16 cellular contexts compared by ENCODE assay signal in the genomic region with DNA sequence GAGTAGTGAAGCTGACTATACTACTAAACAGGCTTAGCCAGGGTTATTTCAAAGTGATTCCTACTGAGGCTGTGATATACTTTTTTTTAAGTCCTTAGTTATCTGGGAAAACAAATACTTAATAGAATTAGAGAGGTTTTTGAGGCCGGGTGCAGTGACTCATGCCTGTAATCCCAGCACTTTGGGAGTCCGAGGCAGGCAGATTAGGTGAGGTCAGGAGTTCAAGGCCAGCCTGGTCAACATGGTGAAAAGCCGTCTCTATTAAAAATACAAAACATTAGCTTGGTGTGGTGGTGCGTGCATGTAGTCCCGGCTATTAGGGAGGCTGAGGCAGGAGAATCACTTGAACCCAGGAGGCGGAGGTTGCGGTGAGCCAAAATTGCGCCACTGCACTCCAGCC. TPM values are rescaled to one million over a fixed set of nuclear protein-coding genes. Genes with fewer than 3 reads are reported as not detected.
DNase-seq lines count a peak whose midpoint lies in the region; ATAC-seq and TF ChIP-seq lines count a peak whose summit lies in the region.
"Had no signal": no experiment of that assay in that cellular context is flagged by ENCODE, and none has a peak within 500 bp of the region (broad histone marks: within the 10 kb centered on the region; RNA-seq: fewer than 3 reads in every experiment).

No MANE protein-coding gene starts in this region.

- peak overlapping the region in 2 of 3 donors; percentile 30 to 59 for H3K27ac ChIP-seq in thyroid gland
- H3K27ac ChIP-seq: A549, C4-2B had no signal

- intact Hi-C loops in thyroid gland (cut with DNase I), result no loop called here

- H3K27me3 Mint-ChIP-seq in nephron progenitor cell (ENCODE audit: low read depth, poor library complexity), result no peaks in the 10 kb centered on the region
- H3K27me3 Mint-ChIP-seq in stimulated activated memory B cell treated with anti-CD40 and anti-IgM and Interleukin-4, amounts not matched to agents 10 μg/mL and 1 μg/mL and 100 μg/mL, for 72 hours, result peaks cover 21% of the 10 kb centered on the region

- H3K27me3 ChIP-seq in thyroid gland, result no peaks in the 10 kb centered on the region
- H3K27me3 ChIP-seq: BE2C had no signal

- H3K4me3 ChIP-seq in thyroid gland (replicated peaks in 1 of 3), result no peak overlapping the region
- H3K4me3 ChIP-seq: A549, GM12878, GM23338 had no signal

- TF ChIP-seq CTCF in nephron progenitor cell (IDR thresholded peaks at IDR 0.05) (no peak), thyroid gland (IDR thresholded peaks at IDR 0.05) (no peak)

- H3K36me3 ChIP-seq in thyroid gland, result no peaks in the 10 kb centered on the region
- H3K36me3 ChIP-seq: BE2C had no signal

- no peak for ATAC-seq in HG02763 (IDR thresholded peaks at IDR 0.05; ENCODE audit: unreplicated experiment)
- ATAC-seq in stimulated activated memory B cell treated with anti-CD40 and anti-IgM and Interleukin-4, amounts not matched to agents 10 μg/mL and 1 μg/mL and 100 μg/mL, for 72 hours, result no peak
- ATAC-seq: A549, GM12878, GM23338 had no signal

- WGBS in thyroid gland, 2 donors, result 87 to 93% methylated on average over 8 of the region's 8 CpGs

- H3K4me1 ChIP-seq in thyroid gland, result peaks cover 34 to 39% of the 10 kb centered on the region in 2 donors

- peaks cover 67% of the 10 kb centered on the region for H3K36me3 Mint-ChIP-seq in nephron progenitor cell (ENCODE audit: low read depth)
- H3K36me3 Mint-ChIP-seq in stimulated activated memory B cell treated with anti-CD40 and anti-IgM and Interleukin-4, amounts not matched to agents 10 μg/mL and 1 μg/mL and 100 μg/mL, for 72 hours, result no peaks in the 10 kb centered on the region
- H3K36me3 Mint-ChIP-seq: CD4-positive, alpha-beta memory T cell had no signal

- TF ChIP-seq POLR2A in thyroid gland (IDR thresholded peaks at IDR 0.05), result no peak

- H3K4me3 Mint-ChIP-seq in nephron progenitor cell, result no peak overlapping the region
- H3K4me3 Mint-ChIP-seq in stimulated activated memory B cell treated with anti-CD40 and anti-IgM and Interleukin-4, amounts not matched to agents 10 μg/mL and 1 μg/mL and 100 μg/mL, for 72 hours, result no peak overlapping the region
- H3K4me3 Mint-ChIP-seq: CD4-positive, alpha-beta memory T cell; GM23338 had no signal

- DNase-seq in NCI-H82 treated with DMSO at 0.1 percent for 48 hours (lab: John Stamatoyannopoulos, UW; ENCODE audit: unreplicated experiment) (peak; percentile 73), amniotic epithelial cell (ENCODE audit: low read depth) (peak; percentile 22), nephron progenitor cell (no peak), thyroid gland (no peak), NCI-H2081 (lab: John Stamatoyannopoulos, UW) (no peak)
- DNase-seq: BE2C; CD4-positive, alpha-beta memory T cell; DMS79; H7 had no signal

- H3K9me3 Mint-ChIP-seq in nephron progenitor cell, result peaks cover 27% of the 10 kb centered on the region
- no peaks in the 10 kb centered on the region for H3K9me3 Mint-ChIP-seq in stimulated activated memory B cell treated with anti-CD40 and anti-IgM and Interleukin-4, amounts not matched to agents 10 μg/mL and 1 μg/mL and 100 μg/mL, for 72 hours

- no peaks in the 10 kb centered on the region for H3K9me3 ChIP-seq in thyroid gland
- H3K9me3 ChIP-seq: A549, BE2C had no signal

- H3K4me1 Mint-ChIP-seq in nephron progenitor cell, result peaks cover 64% of the 10 kb centered on the region
- H3K4me1 Mint-ChIP-seq in stimulated activated memory B cell treated with anti-CD40 and anti-IgM and Interleukin-4, amounts not matched to agents 10 μg/mL and 1 μg/mL and 100 μg/mL, for 72 hours, result no peaks in the 10 kb centered on the region

- H3K27ac Mint-ChIP-seq in nephron progenitor cell, result peak overlapping the region; percentile 64
- no peak overlapping the region for H3K27ac Mint-ChIP-seq in stimulated activated memory B cell treated with anti-CD40 and anti-IgM and Interleukin-4, amounts not matched to agents 10 μg/mL and 1 μg/mL and 100 μg/mL, for 72 hours
- H3K27ac Mint-ChIP-seq: CD4-positive, alpha-beta memory T cell; GM23338 had no signal

RNA-seq across cellular contexts. Expression of gene PRTG, which starts 34.2 kb away (rescaled TPM):
- total RNA-seq in thyroid gland, result 100 to 1,000 TPM in 1 of 4 donors, 10 to 100 TPM in 3; 40.3 to 146 (median 89.0) TPM
- total RNA-seq: CD4-positive, alpha-beta memory T cell; GM12878; HT-29 had no signal

Comparison
In these comparisons a context has a peak if more than half of its experiments do, and no peak if none do; other contexts are left out.
1. DNase-seq: peak in NCI-H82 treated with DMSO at 0.1 percent for 48 hours (single experiment) and amniotic epithelial cell (single experiment); none in nephron progenitor cell (single experiment), thyroid gland (0 of 2) and NCI-H2081 (0 of 2).